7 cellular contexts compared by ENCODE assay signal in the genomic region with DNA sequence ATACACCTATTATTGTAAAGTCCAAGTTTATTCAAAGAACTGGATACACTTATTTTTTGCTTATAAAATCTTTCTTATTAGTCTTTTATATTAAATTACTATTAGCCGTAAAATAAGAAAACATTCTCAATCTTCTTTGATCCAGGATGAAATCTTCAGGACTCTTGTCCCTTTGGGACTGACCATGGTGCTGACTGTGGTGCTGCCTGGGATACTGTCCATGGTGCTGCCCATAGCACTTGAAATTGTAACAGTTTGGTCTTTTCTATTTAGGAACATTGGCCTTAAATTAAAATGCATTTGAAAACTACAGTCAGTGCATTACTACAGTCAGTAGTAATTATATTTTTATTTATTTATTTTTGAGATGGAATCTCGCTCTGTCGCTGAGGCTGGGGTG. TPM values are rescaled to one million over a fixed set of nuclear protein-coding genes. Genes with fewer than 3 reads are reported as not detected.
A peak's percentile ranks its signal among the peaks of the same experiment; 100 is the strongest.
DNase-seq lines count a peak whose midpoint lies in the region; ATAC-seq, FAIRE-seq and TF ChIP-seq lines count a peak whose summit lies in the region.
"Not testable (repeated sequence)": the region's sequence is repeated elsewhere in the genome, so short reads cannot be mapped to it uniquely, and the experiment has no call there.

No MANE protein-coding gene starts in this region.

- H2AFZ ChIP-seq in K562 (ENCODE audit: low read depth, low read length); keratinocyte (ENCODE audit: control insufficient read depth, low read length): not testable (repeated sequence)

- not testable (repeated sequence) for DNase-seq in GM19239 (ENCODE audit: insufficient read length, low spot score); RCC 7860 (ENCODE audit: low spot score); K562 (ENCODE audit: extremely low read depth in 1 of 4, low spot score in 3 of 4); Right ventricle myocardium inferior (ENCODE audit: missing footprints); keratinocyte (ENCODE audit: low read depth, low spot score); left lobe of liver (ENCODE audit: low spot score); urothelium cell line (ENCODE audit: low spot score)

- H3K4me3 ChIP-seq in K562; keratinocyte (ENCODE audit: control insufficient read depth in 2 of 3, extremely low read depth in 1 of 3, insufficient read depth in 2 of 3, low read depth in 1 of 3, low read length in 3 of 3): not testable (repeated sequence)

- H3K4me2 ChIP-seq in K562 (ENCODE audit: insufficient read depth, low read length); keratinocyte (ENCODE audit: control insufficient read depth, extremely low read depth, insufficient read depth, low read depth, low read length): not testable (repeated sequence)

- H3K9me1 ChIP-seq in K562 (ENCODE audit: control insufficient read depth, insufficient read depth, low read length); keratinocyte (ENCODE audit: control insufficient read depth, extremely low read depth, insufficient read depth, low read length): not testable (repeated sequence)

- not testable (repeated sequence) for H3K79me2 ChIP-seq in K562 (ENCODE audit: control insufficient read depth, insufficient read depth, low read length); keratinocyte (ENCODE audit: control insufficient read depth, insufficient read depth, low read length)

- FAIRE-seq in GM19239 (lab: Jason Lieb, UNC): peak; percentile 18
- peak; percentile 50 for FAIRE-seq in RCC 7860 (lab: Jason Lieb, UNC)
- peak; percentile 78 for FAIRE-seq in K562 (lab: Jason Lieb, UNC)
- peak; percentile 81 for FAIRE-seq in keratinocyte (lab: Jason Lieb, UNC)
- peak; percentile 32 for FAIRE-seq in urothelium cell line (lab: Jason Lieb, UNC)

- H3K36me3 ChIP-seq in K562 (ENCODE audit: control insufficient read depth, insufficient read depth, low read length); keratinocyte (ENCODE audit: control insufficient read depth in 2 of 2, extremely low read depth in 1 of 2, insufficient read depth in 2 of 2, low read length in 2 of 2): not testable (repeated sequence)

- TF ChIP-seq CTCF in K562 (IDR thresholded peaks at IDR 0.05 in 2 of 3, conservative IDR thresholded peaks at IDR 0.05 in 1 of 3; ENCODE audit: insufficient read depth in 2 of 3, low read depth in 1 of 3, low read length in 3 of 3); keratinocyte (optimal IDR thresholded peaks at IDR 0.05 in 1 of 3, IDR thresholded peaks at IDR 0.05 in 1 of 3, conservative IDR thresholded peaks at IDR 0.05 in 1 of 3; ENCODE audit: extremely low read depth in 1 of 3, insufficient read depth in 2 of 3, low read length in 3 of 3): not testable (repeated sequence)

- not testable (repeated sequence) for H3K9me3 ChIP-seq in K562 (replicated peaks; ENCODE audit: control insufficient read depth, insufficient read depth, low read depth, low read length); keratinocyte (ENCODE audit: control insufficient read depth, low read depth, low read length)

- TF ChIP-seq RAD21 in K562 (CRISPR knock-in tag; conservative IDR thresholded peaks at IDR 0.05 in 1 of 2, IDR thresholded peaks at IDR 0.05 in 1 of 2): not testable (repeated sequence)

- whole genome bisulfite sequencing in K562 (ENCODE audit: insufficient coverage, low coverage, missing lambda C conversion rate): no CpG with 5 or more reads among the region's 3 CpGs

- dilution Hi-C loops in keratinocyte (cut with MboI; ENCODE audit: extremely low pct_ligation_motif_present, low sequenced_read_pairs): not testable (repeated sequence)

- not testable (repeated sequence) for BruUV-seq in K562 (replicated peaks; lab: Mats Ljungman, UMichigan)

- H3K9ac ChIP-seq in K562 (ENCODE audit: insufficient read depth in 1 of 2, low read depth in 2 of 2, low read length in 2 of 2); keratinocyte (ENCODE audit: control insufficient read depth, extremely low read depth, insufficient read depth, low read length): not testable (repeated sequence)

- not testable (repeated sequence) for ATAC-seq in K562
- ATAC-seq in Right ventricle myocardium inferior (peak; percentile 64), left lobe of liver (peak; percentile 82)

- TF ChIP-seq POLR2A in K562 (conservative IDR thresholded peaks at IDR 0.05): not testable (repeated sequence)

- in situ Hi-C loops in K562 (cut with MboI): not testable (repeated sequence)

- intact Hi-C loops in K562 (cut with micrococcal nuclease); Right ventricle myocardium inferior (cut with DNase I): not testable (repeated sequence)

- H4K20me1 ChIP-seq in K562 (replicated peaks; ENCODE audit: control insufficient read depth, insufficient read depth, low read length); keratinocyte (ENCODE audit: control insufficient read depth, extremely low read depth, insufficient read depth, low read length): not testable (repeated sequence)

- H3K27me3 ChIP-seq in K562 (ENCODE audit: control insufficient read depth in 2 of 2, insufficient read depth in 2 of 2, low read length in 2 of 2); keratinocyte (ENCODE audit: control insufficient read depth, extremely low read depth, insufficient read depth, low read length): not testable (repeated sequence)

- not testable (repeated sequence) for TF ChIP-seq EP300 in K562 (IDR thresholded peaks at IDR 0.05; ENCODE audit: low read length)

- not testable (repeated sequence) for H3K27ac ChIP-seq in K562 (ENCODE audit: extremely low read depth, low read depth, low read length); keratinocyte (ENCODE audit: control insufficient read depth, insufficient read depth, low read length)

- CTCF ChIA-PET in K562 (lab: Yijun Ruan, JAX; ENCODE audit: low intra/inter-chr PET ratio): not testable (repeated sequence)

- POLR2A ChIA-PET in K562 (lab: Yijun Ruan, JAX): not testable (repeated sequence)

- H3K4me1 ChIP-seq in K562 (replicated peaks in 1 of 2; ENCODE audit: control insufficient read depth in 2 of 2, insufficient read depth in 2 of 2, low read length in 2 of 2); keratinocyte (ENCODE audit: control insufficient read depth, extremely low read depth, insufficient read depth, low read length): not testable (repeated sequence)

RNA-seq across cellular contexts. Expression of gene ARL17B, which starts 53.0 kb away (rescaled TPM):
- 15.3 and 31.1 TPM in 2 replicates for total RNA-seq in K562 (2011; cell fraction: chromatin; rRNA removed; ENCODE audit: low replicate concordance)
- total RNA-seq in K562 (2011; cell fraction: nucleolus; rRNA removed): 6.5 and 8.8 TPM in 2 replicates
- 11.1 and 13.6 TPM in 2 replicates for total RNA-seq in K562 (2011; cell fraction: nucleoplasm; rRNA removed)
- total RNA-seq in K562 (2014; rRNA removed): 4.4 and 8.2 TPM in 2 replicates
- 5.0 and 6.2 TPM in 2 replicates for total RNA-seq in K562 (2014; rRNA removed; fragmentation: Illumina TruSeq; extraction: Trizol)
- total RNA-seq in K562 (2015; rRNA removed; fragmentation: Illumina TruSeq; extraction: Trizol): 4.0 and 4.5 TPM in 2 replicates
- total RNA-seq in K562 (2021): 11.9 and 12.1 TPM in 2 replicates
- 5.7 and 8.4 TPM in 2 replicates for polyA plus RNA-seq in K562 (2011; rRNA removed)
- 1.4 and 2.4 TPM in 2 replicates for polyA plus RNA-seq in K562 (2011; cell fraction: cytosol; rRNA removed)
- 13.0 and 14.0 TPM in 2 replicates for polyA plus RNA-seq in K562 (2011; cell fraction: nucleus; rRNA removed)
- 2.6 and 10.0 TPM in 2 replicates for polyA plus RNA-seq in K562 (2012)
- 3.4 and 7.2 TPM in 2 replicates for polyA plus RNA-seq in K562 (2014; fragmentation: Illumina TruSeq; extraction: Trizol)
- polyA plus RNA-seq in K562 (2014; fragmentation: Nextera tagmentation; extraction: Ambion mirVana): 10 to 100 TPM; 19.3 to 24.2 TPM
- 7.0 and 14.5 TPM in 2 replicates for polyA plus RNA-seq in K562 (2014; rRNA removed)
- 3.3 and 4.0 TPM in 2 replicates for polyA minus RNA-seq in K562 (2011; rRNA and poly(A)+ RNA removed)
- polyA minus RNA-seq in K562 (2011; cell fraction: cytosol; rRNA and poly(A)+ RNA removed): 1.1 and 4.6 TPM in 2 replicates
- polyA minus RNA-seq in K562 (2011; cell fraction: nucleus; rRNA and poly(A)+ RNA removed): 3.9 and 5.1 TPM in 2 replicates
- 14.9 TPM for total RNA-seq in Right ventricle myocardium inferior
- polyA plus RNA-seq in keratinocyte: 6.7 to 10.6 TPM (median 9.7 TPM) in 3 replicates
- 3.7 TPM for polyA plus RNA-seq in keratinocyte (2011; ENCODE audit: low read depth)
- 4.2 and 4.7 TPM in 2 replicates for polyA plus RNA-seq in keratinocyte (2011; cell fraction: cytosol; rRNA removed)
- 5.9 and 15.6 TPM in 2 replicates for polyA plus RNA-seq in keratinocyte (2011; cell fraction: nucleus; rRNA removed)
- 2.5 and 8.8 TPM in 2 replicates for polyA plus RNA-seq in keratinocyte (2012; ENCODE audit: low replicate concordance)
- polyA minus RNA-seq in keratinocyte: 1.9 to 2.5 TPM (median 2.0 TPM) in 3 replicates
- polyA minus RNA-seq in keratinocyte (2011; cell fraction: cytosol; rRNA and poly(A)+ RNA removed): not detected
- 0.84 and 5.0 TPM in 2 replicates for polyA minus RNA-seq in keratinocyte (2011; cell fraction: nucleus; rRNA and poly(A)+ RNA removed)
- 15.5 TPM for total RNA-seq in left lobe of liver
